18 cellular contexts compared by ENCODE assay signal in genomic region chr3:188246905-188247304, GRCh38.
"Had no signal": no experiment of that assay in that cellular context is flagged by ENCODE, and none has a peak within 500 bp of the region (broad histone marks: within the 10 kb centered on the region; RNA-seq: fewer than 3 reads in every experiment).

No MANE protein-coding gene starts in this region.

- H3K36me3 ChIP-seq: adrenal gland, suprapubic skin had no signal

- H3K27ac ChIP-seq: adrenal gland, epithelial cell of prostate, hepatocyte, suprapubic skin had no signal

- H3K9me3 ChIP-seq: adrenal gland, suprapubic skin had no signal

- H3K27me3 ChIP-seq: adrenal gland, hepatocyte, suprapubic skin had no signal

- ATAC-seq: left lobe of liver; natural killer cell; stimulated activated naive CD8-positive, alpha-beta T cell treated with anti-CD3 and anti-CD28 coated beads, Interleukin-15, amount 100 ng/mL, for 72 hours had no signal

- H3K4me2 ChIP-seq: hepatocyte had no signal

- DNase-seq: activated CD4-positive, alpha-beta T cell treated with anti-CD3 and anti-CD28 coated beads for 1 hour; activated CD4-positive, alpha-beta T cell treated with anti-CD3 and anti-CD28 coated beads, Interleukin-2, amount 50 U/mL, for 1 hour; activated naive CD4-positive, alpha-beta T cell; activated T-cell treated with anti-CD3 and anti-CD28 coated beads, Interleukin-2, amount 50 U/mL, for 1 hour; adrenal gland; foreskin fibroblast; immature natural killer cell; mammary epithelial cell; natural killer cell; stimulated activated CD4-positive, alpha-beta T cell treated with anti-CD3 and anti-CD28 coated beads, Interleukin-4, amount 100 ng/mL, for 4 hours; stimulated activated naive CD8-positive, alpha-beta T cell treated with anti-CD3 and anti-CD28 coated beads, Interleukin-15, amount 100 ng/mL, for 72 hours; T-helper 1 cell had no signal

- H2AFZ ChIP-seq: hepatocyte had no signal

- FAIRE-seq: astrocyte, TTC549 had no signal

- H3K4me3 ChIP-seq: adrenal gland, hepatocyte, suprapubic skin had no signal
